In genomic region chr14:100692859-100693558, GRCh38 we compare ENCODE assay signal across 8 cellular contexts.
DNase-seq lines count a peak whose midpoint lies in the region; ATAC-seq and TF ChIP-seq lines count a peak whose summit lies in the region.

No MANE protein-coding gene starts in this region.

- DNase-seq in GM03348 (ENCODE audit: low spot score) (peak; percentile 86), NCI-H510A (lab: John Stamatoyannopoulos, UW) (peak; percentile 95), choroid plexus epithelial cell (ENCODE audit: low read depth) (peak; percentile 78), non-pigmented ciliary epithelial cell (ENCODE audit: low read depth) (peak; percentile 81), HUDEP-2 (lab: John Stamatoyannopoulos, UW; ENCODE audit: unreplicated experiment in 76 of 76) (no peak)
- DNase-seq in activated T-cell treated with anti-CD3 and anti-CD28 coated beads, Interleukin-2, amount 50 U/mL, for 1 hour = no peak
- no peak for DNase-seq in central memory CD4-positive, alpha-beta T cell

- ATAC-seq in HG03025 (IDR thresholded peaks at IDR 0.05; ENCODE audit: low FRiP score, unreplicated experiment) = no peak

- TF ChIP-seq CTCF in choroid plexus epithelial cell (conservative IDR thresholded peaks at IDR 0.05; ENCODE audit: low read depth, low read length) = no peak

- no peak overlapping the region for H3K4me3 ChIP-seq in choroid plexus epithelial cell (ENCODE audit: low read depth, low read length)

Comparison
In these comparisons a context has a peak if more than half of its experiments do, and no peak if none do; other contexts are left out.
1. DNase-seq: peak in GM03348 (single experiment), NCI-H510A (single experiment), choroid plexus epithelial cell (single experiment) and non-pigmented ciliary epithelial cell (single experiment); none in activated T-cell treated with anti-CD3 and anti-CD28 coated beads, Interleukin-2, amount 50 U/mL, for 1 hour (single experiment), central memory CD4-positive, alpha-beta T cell (single experiment) and HUDEP-2 (0 of 76).